12 cellular contexts compared by ENCODE assay signal in genomic region chr12:91562476-91562875, GRCh38.
DNase-seq lines count a peak whose midpoint lies in the region; ATAC-seq lines count a peak whose summit lies in the region.
"Had no signal": no experiment of that assay in that cellular context is flagged by ENCODE, and none has a peak within 500 bp of the region (broad histone marks: within the 10 kb centered on the region; RNA-seq: fewer than 3 reads in every experiment).

No MANE protein-coding gene starts in this region.

- peak overlapping the region in 1 of 2 donors; percentile 77 for H3K4me3 Mint-ChIP-seq in activated T-cell treated with anti-CD3 and anti-CD28 coated beads, Interleukin-2, amount 50 U/mL, for 72 hours
- peak overlapping the region; percentile 19 for H3K4me3 Mint-ChIP-seq in activated naive CD8-positive, alpha-beta T cell treated with anti-CD3 and anti-CD28 coated beads, Interleukin-2, amount 10 ng/mL, durations not matched to agents 7 days and 5 days

- no peaks in the 10 kb centered on the region for H3K27me3 Mint-ChIP-seq in activated T-cell treated with anti-CD3 and anti-CD28 coated beads, Interleukin-2, amount 50 U/mL, for 72 hours (ENCODE audit: low read depth)
- H3K27me3 Mint-ChIP-seq in activated naive CD8-positive, alpha-beta T cell treated with anti-CD3 and anti-CD28 coated beads, Interleukin-2, amount 10 ng/mL, durations not matched to agents 7 days and 5 days: no peaks in the 10 kb centered on the region

- DNase-seq in activated T-cell treated with anti-CD3 and anti-CD28 coated beads, Interleukin-2, amount 50 U/mL, for 72 hours: peak in 1 of 2 donors; percentile 3
- no peak for DNase-seq in activated T-cell treated with anti-CD3 and anti-CD28 coated beads, Interleukin-2, amount 50 U/mL, for 1 hour
- DNase-seq in activated naive CD8-positive, alpha-beta T cell treated with anti-CD3 and anti-CD28 coated beads, Interleukin-2, amount 10 ng/mL, durations not matched to agents 7 days and 5 days: no peak
- DNase-seq in renal cortical epithelial cell (ENCODE audit: low read depth) (peak; percentile 32), SHP77 (lab: John Stamatoyannopoulos, UW) (no peak), NCI-H524 treated with DMSO at 0.1 percent for 48 hours (lab: John Stamatoyannopoulos, UW) (no peak), left lobe of liver (ENCODE audit: low spot score) (no peak)
- DNase-seq: BE2C; head of caudate nucleus; NCI-H1436; stimulated activated CD4-positive, alpha-beta T cell treated with anti-CD3 and anti-CD28 coated beads, Interleukin-1b, Interleukin-23, amount 100 ng/mL, for 48 hours had no signal

- H3K9me3 Mint-ChIP-seq in activated T-cell treated with anti-CD3 and anti-CD28 coated beads, Interleukin-2, amount 50 U/mL, for 72 hours: peaks cover 7 to 8% of the 10 kb centered on the region in 2 donors
- peaks cover 14% of the 10 kb centered on the region for H3K9me3 Mint-ChIP-seq in activated naive CD8-positive, alpha-beta T cell treated with anti-CD3 and anti-CD28 coated beads, Interleukin-2, amount 10 ng/mL, durations not matched to agents 7 days and 5 days

- POLR2A ChIA-PET in activated naive CD8-positive, alpha-beta T cell treated with anti-CD3 and anti-CD28 coated beads, Interleukin-2, amount 10 ng/mL, durations not matched to agents 7 days and 5 days (lab: Charles Lee): no interaction called here

- peaks cover 36% of the 10 kb centered on the region for H3K4me1 Mint-ChIP-seq in activated T-cell treated with anti-CD3 and anti-CD28 coated beads, Interleukin-2, amount 50 U/mL, for 72 hours (ENCODE audit: low read depth)
- H3K4me1 Mint-ChIP-seq in activated naive CD8-positive, alpha-beta T cell treated with anti-CD3 and anti-CD28 coated beads, Interleukin-2, amount 10 ng/mL, durations not matched to agents 7 days and 5 days: peaks cover 18% of the 10 kb centered on the region

- peak overlapping the region; percentile 90 for H3K27ac Mint-ChIP-seq in activated T-cell treated with anti-CD3 and anti-CD28 coated beads, Interleukin-2, amount 50 U/mL, for 72 hours
- peak overlapping the region; percentile 7 for H3K27ac Mint-ChIP-seq in activated naive CD8-positive, alpha-beta T cell treated with anti-CD3 and anti-CD28 coated beads, Interleukin-2, amount 10 ng/mL, durations not matched to agents 7 days and 5 days

- peak; percentile 13 to 56 for ATAC-seq in activated T-cell treated with anti-CD3 and anti-CD28 coated beads, Interleukin-2, amount 50 U/mL, for 72 hours (replicated peaks in 1 of 2)
- ATAC-seq in HG02885 (IDR thresholded peaks at IDR 0.05; ENCODE audit: poor library complexity, unreplicated experiment) (peak; percentile 73), left lobe of liver (no peak)
- ATAC-seq in activated naive CD8-positive, alpha-beta T cell treated with anti-CD3 and anti-CD28 coated beads, Interleukin-2, amount 10 ng/mL, durations not matched to agents 7 days and 5 days (ENCODE audit: low read depth): peak; percentile 91

- H3K36me3 Mint-ChIP-seq in activated T-cell treated with anti-CD3 and anti-CD28 coated beads, Interleukin-2, amount 50 U/mL, for 72 hours (ENCODE audit: insufficient read depth in 2 of 2): peaks cover 6 to 13% of the 10 kb centered on the region in 2 donors
- peaks cover 17% of the 10 kb centered on the region for H3K36me3 Mint-ChIP-seq in activated naive CD8-positive, alpha-beta T cell treated with anti-CD3 and anti-CD28 coated beads, Interleukin-2, amount 10 ng/mL, durations not matched to agents 7 days and 5 days
